In genomic region chr1:19596065-19596718, GRCh38 we compare ENCODE assay signal across 8 cellular contexts. TPM values are rescaled to one million over a fixed set of nuclear protein-coding genes. Genes with fewer than 3 reads are reported as not detected.
A peak's percentile ranks its signal among the peaks of the same experiment; 100 is the strongest.
DNase-seq lines count a peak whose midpoint lies in the region; ATAC-seq and TF ChIP-seq lines count a peak whose summit lies in the region.

No MANE protein-coding gene starts in this region.

- peak in 1 of 2 experiments; percentile 57 for DNase-seq in Caco-2
- DNase-seq in Jurkat, Clone E6-1 (ENCODE audit: low read depth, low spot score) = no peak
- no peak for DNase-seq in activated CD8-positive, alpha-beta T cell treated with anti-CD3 and anti-CD28 coated beads, Interleukin-2, amount 10 ng/mL, durations not matched to agents 7 days and 5 days
- no peak for DNase-seq in Right ventricle myocardium superior
- peak; percentile 16 for DNase-seq in pons (ENCODE audit: low spot score)
- no peak for DNase-seq in posterior cingulate gyrus

- H3K4me3 ChIP-seq in Caco-2 (ENCODE audit: low read depth, low read length) = peak overlapping the region; percentile 94
- peak overlapping the region; percentile 84 for H3K4me3 ChIP-seq in Jurkat, Clone E6-1 (ENCODE audit: low read length)

- no peaks in the 10 kb centered on the region for H3K9me3 ChIP-seq in Caco-2

- H3K27me3 ChIP-seq in Caco-2 (replicated peaks; ENCODE audit: control insufficient read depth, insufficient read depth, low read length) = no peaks in the 10 kb centered on the region

- intact Hi-C loops in Caco-2 (cut with micrococcal nuclease; ENCODE audit: unreplicated experiment) (loop anchor here (5.0 kb wide), 1 partner anchor 109 kb away; the partner anchor contains the start of gene CAPZB), Right ventricle myocardium superior (cut with DNase I) (no loop called here), posterior cingulate gyrus (cut with DNase I) (loop anchor here (5.0 to 10.0 kb wide), 2 partner anchors 49 to 109 kb away; partner anchors contain the start of genes CAPZB and NBL1)

- CTCF ChIA-PET in Caco-2 (lab: Charles Lee) = interaction anchor here (0.8 to 1.1 kb wide), 4 partner anchors 55 to 150 kb away, joined by 3 to 5 read pairs (median 4); no protein-coding TSS in a partner anchor
- CTCF ChIA-PET in activated CD8-positive, alpha-beta T cell treated with anti-CD3 and anti-CD28 coated beads, Interleukin-2, amount 10 ng/mL, durations not matched to agents 7 days and 5 days (lab: Charles Lee) = interaction anchor here (0.5 to 5.5 kb wide), 9 partner anchors 14 to 910 kb away, joined by 3 to 23 read pairs (median 3); no protein-coding TSS in a partner anchor

- peak overlapping the region; percentile 95 for H3K27ac Mint-ChIP-seq in Caco-2 (ENCODE audit: unreplicated experiment)
- H3K27ac Mint-ChIP-seq in activated CD8-positive, alpha-beta T cell treated with anti-CD3 and anti-CD28 coated beads, Interleukin-2, amount 10 ng/mL, durations not matched to agents 7 days and 5 days = peak overlapping the region; percentile 98

- no peaks in the 10 kb centered on the region for H3K9me3 Mint-ChIP-seq in Caco-2 (ENCODE audit: unreplicated experiment)
- H3K9me3 Mint-ChIP-seq in activated CD8-positive, alpha-beta T cell treated with anti-CD3 and anti-CD28 coated beads, Interleukin-2, amount 10 ng/mL, durations not matched to agents 7 days and 5 days (ENCODE audit: insufficient read depth) = no peaks in the 10 kb centered on the region

- H3K4me3 Mint-ChIP-seq in Caco-2 (ENCODE audit: unreplicated experiment) = peak overlapping the region; percentile 85
- peak overlapping the region; percentile 91 for H3K4me3 Mint-ChIP-seq in activated CD8-positive, alpha-beta T cell treated with anti-CD3 and anti-CD28 coated beads, Interleukin-2, amount 10 ng/mL, durations not matched to agents 7 days and 5 days

- peak; percentile 0 for ATAC-seq in activated CD8-positive, alpha-beta T cell treated with anti-CD3 and anti-CD28 coated beads, Interleukin-2, amount 10 ng/mL, durations not matched to agents 7 days and 5 days
- ATAC-seq in Right ventricle myocardium superior (ENCODE audit: poor library complexity) (peak; percentile 45), GM21786 (IDR thresholded peaks at IDR 0.05; ENCODE audit: unreplicated experiment) (no peak), HG03442 (IDR thresholded peaks at IDR 0.05; ENCODE audit: unreplicated experiment) (no peak)

- H3K4me1 ChIP-seq in Caco-2 = no peaks in the 10 kb centered on the region

- BruUV-seq in Caco-2 (replicated peaks; lab: Mats Ljungman, UMichigan) = TSS peak; percentile 79

- POLR2A ChIA-PET in Caco-2 (lab: Charles Lee) = no interaction called here
- POLR2A ChIA-PET in activated CD8-positive, alpha-beta T cell treated with anti-CD3 and anti-CD28 coated beads, Interleukin-2, amount 10 ng/mL, durations not matched to agents 7 days and 5 days (lab: Charles Lee) = interaction anchor here (0.6 to 2.6 kb wide), 16 partner anchors 10 to 1190 kb away, joined by 3 to 23 read pairs (median 5); partner anchors contain the start of genes CAPZB, EMC1, HP1BP3 and MRTO4

- TF ChIP-seq CTCF in Caco-2 (IDR thresholded peaks at IDR 0.05; ENCODE audit: insufficient read depth in 1 of 2, low read depth in 1 of 2, low read length in 1 of 2, severe bottlenecking in 1 of 2, unreplicated experiment in 1 of 2) = no peak

- peaks cover 15% of the 10 kb centered on the region for H3K36me3 Mint-ChIP-seq in Caco-2 (ENCODE audit: insufficient read depth, unreplicated experiment)
- peaks cover 19% of the 10 kb centered on the region for H3K36me3 Mint-ChIP-seq in activated CD8-positive, alpha-beta T cell treated with anti-CD3 and anti-CD28 coated beads, Interleukin-2, amount 10 ng/mL, durations not matched to agents 7 days and 5 days (ENCODE audit: low read depth)

- peaks cover 5% of the 10 kb centered on the region for H3K4me1 Mint-ChIP-seq in Caco-2 (ENCODE audit: low read depth, unreplicated experiment)
- peaks cover 38% of the 10 kb centered on the region for H3K4me1 Mint-ChIP-seq in activated CD8-positive, alpha-beta T cell treated with anti-CD3 and anti-CD28 coated beads, Interleukin-2, amount 10 ng/mL, durations not matched to agents 7 days and 5 days (ENCODE audit: low read depth)

- H3K27me3 Mint-ChIP-seq in Caco-2 (ENCODE audit: insufficient read depth, unreplicated experiment) = no peaks in the 10 kb centered on the region
- no peaks in the 10 kb centered on the region for H3K27me3 Mint-ChIP-seq in activated CD8-positive, alpha-beta T cell treated with anti-CD3 and anti-CD28 coated beads, Interleukin-2, amount 10 ng/mL, durations not matched to agents 7 days and 5 days (ENCODE audit: low read depth)

- H3K36me3 ChIP-seq in Caco-2 (ENCODE audit: control insufficient read depth, insufficient read depth, low read length) = no peaks in the 10 kb centered on the region; the same call in 1 of the 2 replicates

RNA-seq across cellular contexts. Expression of gene NBL1, which starts 47.9 kb away (rescaled TPM):
- total RNA-seq in Caco-2 (2022) (23.0 and 24.0 TPM in 2 replicates), Right ventricle myocardium superior (38.6 TPM)
- 25.4 TPM for polyA plus RNA-seq in Jurkat, Clone E6-1 (2012; ENCODE audit: insufficient read depth, insufficient read length)
- 10 to 100 TPM; 40.1 TPM for total RNA-seq in activated CD8-positive, alpha-beta T cell treated with anti-CD3 and anti-CD28 coated beads, Interleukin-2, amount 10 ng/mL, durations not matched to agents 7 days and 5 days

Comparison
In these comparisons a context has a peak if more than half of its experiments do, and no peak if none do; other contexts are left out.
1. ATAC-seq: peak in activated CD8-positive, alpha-beta T cell treated with anti-CD3 and anti-CD28 coated beads, Interleukin-2, amount 10 ng/mL, durations not matched to agents 7 days and 5 days (single experiment) and Right ventricle myocardium superior (single experiment); none in GM21786 (single experiment) and HG03442 (single experiment).